In the genomic region with DNA sequence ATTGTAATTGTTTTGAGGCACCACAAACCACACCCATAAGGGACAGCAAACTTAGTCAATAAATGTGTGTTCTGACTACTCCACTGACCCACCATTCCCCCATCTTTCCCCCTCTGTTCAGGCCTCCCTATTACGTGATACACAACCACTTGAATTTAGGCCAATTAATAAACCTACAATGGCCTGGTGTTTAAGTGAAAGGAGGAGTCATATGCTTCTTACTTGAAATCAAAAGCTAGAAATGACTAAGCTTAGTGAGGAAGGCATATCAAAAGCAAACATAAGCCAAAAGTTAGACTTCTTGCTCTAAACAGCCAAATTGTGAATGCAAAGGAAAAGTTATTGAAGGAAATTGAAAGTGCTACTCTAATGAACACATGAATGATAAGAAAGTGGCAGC, we compare ENCODE assay signal across 31 cellular contexts. TPM values are rescaled to one million over a fixed set of nuclear protein-coding genes. Genes with fewer than 3 reads are reported as not detected.
DNase-seq lines count a peak whose midpoint lies in the region; ATAC-seq, FAIRE-seq and TF ChIP-seq lines count a peak whose summit lies in the region.
"Had no signal": no experiment of that assay in that cellular context is flagged by ENCODE, and none has a peak within 500 bp of the region (broad histone marks: within the 10 kb centered on the region; RNA-seq: fewer than 3 reads in every experiment).

No MANE protein-coding gene starts in this region.

- WGBS in K562 (ENCODE audit: insufficient coverage, low coverage, missing lambda C conversion rate), result 100% methylated on average over 1 of the region's 1 CpG
- WGBS in H9 (ENCODE audit: extremely low coverage, insufficient read length, low lambda C conversion rate), result no CpG with 5 or more reads among the region's 1 CpG

- BruUV-seq in K562 (replicated peaks; lab: Mats Ljungman, UMichigan), result TSS peak; percentile 2

- H3K9ac ChIP-seq in K562 (ENCODE audit: insufficient read depth in 1 of 2, low read depth in 2 of 2, low read length in 2 of 2) (no peak overlapping the region), H9 (ENCODE audit: extremely low read depth, insufficient read length, low read length) (no peak overlapping the region)

- TF ChIP-seq CTCF in natural killer cell (IDR thresholded peaks at IDR 0.05) (no peak), K562 (IDR thresholded peaks at IDR 0.05 in 2 of 3, conservative IDR thresholded peaks at IDR 0.05 in 1 of 3; ENCODE audit: insufficient read depth in 2 of 3, low read depth in 1 of 3, low read length in 3 of 3) (no peak), H9 (conservative IDR thresholded peaks at IDR 0.05) (no peak)

- peak; percentile 96 for ATAC-seq in activated CD4-positive, alpha-beta T cell treated with anti-CD3 and anti-CD28 coated beads for 36 hours
- peak; percentile 65 to 82 for ATAC-seq in natural killer cell treated with Interleukin-12 subunit alpha and Interleukin-12 subunit beta and Interleukin-15 and Interleukin-18, amount 100 ng/mL, for 72 hours
- ATAC-seq in natural killer cell (no peak), K562 (no peak), HG03108 (IDR thresholded peaks at IDR 0.05; ENCODE audit: unreplicated experiment) (no peak)
- no peak for ATAC-seq in stimulated activated memory B cell treated with anti-CD40 and anti-IgM and Interleukin-4, amounts not matched to agents 10 μg/mL and 1 μg/mL and 100 μg/mL, for 72 hours
- ATAC-seq: CD8-positive, alpha-beta T cell; left colon; sciatic nerve had no signal

- no peaks in the 10 kb centered on the region for H3K4me1 ChIP-seq in K562 (replicated peaks in 1 of 2; ENCODE audit: control insufficient read depth in 2 of 2, insufficient read depth in 2 of 2, low read length in 2 of 2)
- H3K4me1 ChIP-seq in H9 (ENCODE audit: insufficient read depth, low read length), result no peaks in the 10 kb centered on the region

- H3K9me3 Mint-ChIP-seq in activated CD4-positive, alpha-beta T cell treated with anti-CD3 and anti-CD28 coated beads for 36 hours (ENCODE audit: low read depth), result peaks cover 24% of the 10 kb centered on the region
- H3K9me3 Mint-ChIP-seq in natural killer cell treated with Interleukin-12 subunit alpha and Interleukin-12 subunit beta and Interleukin-15 and Interleukin-18, amount 100 ng/mL, for 72 hours, result peaks cover 7% of the 10 kb centered on the region
- H3K9me3 Mint-ChIP-seq in natural killer cell, result peaks cover 7 to 15% of the 10 kb centered on the region in 2 donors
- H3K9me3 Mint-ChIP-seq in stimulated activated memory B cell treated with anti-CD40 and anti-IgM and Interleukin-4, amounts not matched to agents 10 μg/mL and 1 μg/mL and 100 μg/mL, for 72 hours, result peaks cover 14% of the 10 kb centered on the region
- peaks cover 26 to 36% of the 10 kb centered on the region in 2 experiments for H3K9me3 Mint-ChIP-seq in H9

- no peak for FAIRE-seq in K562 (lab: Jason Lieb, UNC)

- no peaks in the 10 kb centered on the region for H3K9me1 ChIP-seq in K562 (ENCODE audit: control insufficient read depth, insufficient read depth, low read length)

- no peak overlapping the region for H4K91ac ChIP-seq in H9 (ENCODE audit: insufficient read length, low read depth, low read length)

- peaks cover 21% of the 10 kb centered on the region for H3K9me3 ChIP-seq in K562 (replicated peaks; ENCODE audit: control insufficient read depth, insufficient read depth, low read depth, low read length)
- peaks cover 17% of the 10 kb centered on the region for H3K9me3 ChIP-seq in H9 (ENCODE audit: control insufficient read depth, low read depth, low read length)

- no peak overlapping the region for H3T11ph ChIP-seq in H9 (ENCODE audit: low read length)

- H2BK120ac ChIP-seq in H9 (ENCODE audit: low read depth, low read length, poor library complexity, severe bottlenecking), result no peak overlapping the region

- in situ Hi-C loops in K562 (cut with MboI), result no loop called here

- CTCF ChIA-PET in activated CD4-positive, alpha-beta T cell treated with anti-CD3 and anti-CD28 coated beads for 36 hours (lab: Charles Lee), result interaction anchor here (1.0 to 1.2 kb wide), 3 partner anchors 12 to 40 kb away, joined by 3 to 6 read pairs (median 4); partner anchors contain the start of genes ZBTB34 and ZBTB43
- CTCF ChIA-PET in K562 (lab: Yijun Ruan, JAX; ENCODE audit: low intra/inter-chr PET ratio), result interaction anchor here (0.7 kb wide), 1 partner anchor 116 kb away, joined by 3 read pairs; no protein-coding TSS in a partner anchor

- no peak for TF ChIP-seq EP300 in K562 (IDR thresholded peaks at IDR 0.05; ENCODE audit: low read length)

- POLR2A ChIA-PET in activated CD4-positive, alpha-beta T cell treated with anti-CD3 and anti-CD28 coated beads for 36 hours (lab: Charles Lee), result interaction anchor here (0.7 kb wide), 1 partner anchor 1578 kb away, joined by 3 read pairs; the partner anchor contains the start of gene HSPA5
- POLR2A ChIA-PET in K562 (lab: Yijun Ruan, JAX), result no interaction called here

- no peaks in the 10 kb centered on the region for H3K27me3 Mint-ChIP-seq in activated CD4-positive, alpha-beta T cell treated with anti-CD3 and anti-CD28 coated beads for 36 hours
- no peaks in the 10 kb centered on the region for H3K27me3 Mint-ChIP-seq in natural killer cell treated with Interleukin-12 subunit alpha and Interleukin-12 subunit beta and Interleukin-15 and Interleukin-18, amount 100 ng/mL, for 72 hours
- H3K27me3 Mint-ChIP-seq in natural killer cell (ENCODE audit: low read depth in 2 of 2) (no peaks in the 10 kb centered on the region), H9 (ENCODE audit: low read depth) (peaks cover 1% of the 10 kb centered on the region; the same call in 1 of the 2 replicates)
- no peaks in the 10 kb centered on the region for H3K27me3 Mint-ChIP-seq in stimulated activated memory B cell treated with anti-CD40 and anti-IgM and Interleukin-4, amounts not matched to agents 10 μg/mL and 1 μg/mL and 100 μg/mL, for 72 hours
- H3K27me3 Mint-ChIP-seq: brain, memory B cell had no signal

- no peak overlapping the region for H3K23ac ChIP-seq in H9 (ENCODE audit: insufficient read length, low read depth, low read length)

- no peak overlapping the region for H3K4me3 Mint-ChIP-seq in activated CD4-positive, alpha-beta T cell treated with anti-CD3 and anti-CD28 coated beads for 36 hours
- H3K4me3 Mint-ChIP-seq in natural killer cell treated with Interleukin-12 subunit alpha and Interleukin-12 subunit beta and Interleukin-15 and Interleukin-18, amount 100 ng/mL, for 72 hours, result peak overlapping the region; percentile 29
- no peak overlapping the region for H3K4me3 Mint-ChIP-seq in natural killer cell
- H3K4me3 Mint-ChIP-seq in stimulated activated memory B cell treated with anti-CD40 and anti-IgM and Interleukin-4, amounts not matched to agents 10 μg/mL and 1 μg/mL and 100 μg/mL, for 72 hours, result no peak overlapping the region
- no peak overlapping the region for H3K4me3 Mint-ChIP-seq in H9
- H3K4me3 Mint-ChIP-seq: brain; CD8-positive, alpha-beta T cell; immature natural killer cell; memory B cell had no signal

- no peak overlapping the region for H4K8ac ChIP-seq in H9 (replicated peaks; ENCODE audit: insufficient read length, low read depth, low read length)

- H3K23me2 ChIP-seq in H9 (ENCODE audit: insufficient read length, low read depth, low read length, poor library complexity, severe bottlenecking), result no peaks in the 10 kb centered on the region

- no peak overlapping the region for H2BK12ac ChIP-seq in H9 (ENCODE audit: insufficient read length, low read depth, low read length)

- H3K4me2 ChIP-seq in K562 (ENCODE audit: insufficient read depth, low read length) (no peak overlapping the region), H9 (ENCODE audit: insufficient read depth, insufficient read length, low read length) (no peak overlapping the region)
- H3K4me2 ChIP-seq: PC-9 had no signal

- no peak overlapping the region for H2BK5ac ChIP-seq in H9 (ENCODE audit: insufficient read length, low read length)

- peaks cover 51% of the 10 kb centered on the region for H3K36me3 ChIP-seq in K562 (ENCODE audit: control insufficient read depth, insufficient read depth, low read length)

- H3K27ac ChIP-seq in K562 (ENCODE audit: extremely low read depth, low read depth, low read length) (no peak overlapping the region), H9 (ENCODE audit: insufficient read length, low read depth, low read length) (no peak overlapping the region)
- H3K27ac ChIP-seq: PC-9, WERI-Rb-1 had no signal

- H3K56ac ChIP-seq in H9 (ENCODE audit: insufficient read length, low read depth, low read length), result no peak overlapping the region

- H3K27ac Mint-ChIP-seq in activated CD4-positive, alpha-beta T cell treated with anti-CD3 and anti-CD28 coated beads for 36 hours, result peak overlapping the region; percentile 86
- peak overlapping the region; percentile 10 to 12 for H3K27ac Mint-ChIP-seq in natural killer cell treated with Interleukin-12 subunit alpha and Interleukin-12 subunit beta and Interleukin-15 and Interleukin-18, amount 100 ng/mL, for 72 hours
- no peak overlapping the region for H3K27ac Mint-ChIP-seq in natural killer cell
- H3K27ac Mint-ChIP-seq in stimulated activated memory B cell treated with anti-CD40 and anti-IgM and Interleukin-4, amounts not matched to agents 10 μg/mL and 1 μg/mL and 100 μg/mL, for 72 hours, result no peak overlapping the region
- H3K27ac Mint-ChIP-seq in H9, result no peak overlapping the region
- H3K27ac Mint-ChIP-seq: brain; CD8-positive, alpha-beta T cell; memory B cell had no signal

- intact Hi-C loops in activated CD4-positive, alpha-beta T cell treated with anti-CD3 and anti-CD28 coated beads for 36 hours (cut with DNase I, micrococcal nuclease), result loop anchor here in 1 of 2 experiments (1.0 kb wide), 1 partner anchor 14 kb away; the partner anchor contains the start of gene ZBTB43
- intact Hi-C loops in natural killer cell (cut with micrococcal nuclease), result no loop called here
- intact Hi-C loops in K562 (cut with micrococcal nuclease), result no loop called here

- no peaks in the 10 kb centered on the region for H3K27me3 ChIP-seq in K562 (ENCODE audit: control insufficient read depth in 2 of 2, insufficient read depth in 2 of 2, low read length in 2 of 2)
- no peaks in the 10 kb centered on the region for H3K27me3 ChIP-seq in H9 (ENCODE audit: insufficient read depth, low read length)

- peaks cover 5% of the 10 kb centered on the region for H3K79me1 ChIP-seq in H9 (ENCODE audit: insufficient read depth, low read depth, low read length, poor library complexity, severe bottlenecking)

- no peak overlapping the region for H4K5ac ChIP-seq in H9 (ENCODE audit: insufficient read length, low read depth, low read length)

- H3K14ac ChIP-seq in H9 (ENCODE audit: insufficient read depth, low read length), result no peak overlapping the region

- peaks cover 55% of the 10 kb centered on the region for H3K79me2 ChIP-seq in K562 (ENCODE audit: control insufficient read depth, insufficient read depth, low read length)
- peaks cover 5% of the 10 kb centered on the region; the same call in 1 of the 2 replicates for H3K79me2 ChIP-seq in H9 (ENCODE audit: insufficient read depth, low read length)

- H3K18ac ChIP-seq in H9 (ENCODE audit: insufficient read length, low read depth, low read length), result no peak overlapping the region

- H2AFZ ChIP-seq in K562 (ENCODE audit: low read depth, low read length) (no peak overlapping the region), H9 (ENCODE audit: low read length) (no peak overlapping the region)
- H2AFZ ChIP-seq: PC-9 had no signal

- no peaks in the 10 kb centered on the region for H4K20me1 ChIP-seq in K562 (replicated peaks; ENCODE audit: control insufficient read depth, insufficient read depth, low read length)
- H4K20me1 ChIP-seq in H9 (ENCODE audit: control insufficient read depth, insufficient read depth, insufficient read length), result no peaks in the 10 kb centered on the region

- no peak overlapping the region for H2BK20ac ChIP-seq in H9 (ENCODE audit: low read depth, low read length, poor library complexity, severe bottlenecking)

- no peak overlapping the region for H3K4me3 ChIP-seq in K562
- H3K4me3 ChIP-seq: HAP-1, PC-9 had no signal

- peaks cover 29% of the 10 kb centered on the region for H3K4me1 Mint-ChIP-seq in activated CD4-positive, alpha-beta T cell treated with anti-CD3 and anti-CD28 coated beads for 36 hours
- H3K4me1 Mint-ChIP-seq in natural killer cell treated with Interleukin-12 subunit alpha and Interleukin-12 subunit beta and Interleukin-15 and Interleukin-18, amount 100 ng/mL, for 72 hours (ENCODE audit: low read depth in 2 of 2), result peaks cover 25 to 37% of the 10 kb centered on the region in 2 donors
- H3K4me1 Mint-ChIP-seq in natural killer cell (peaks cover 28 to 30% of the 10 kb centered on the region in 2 donors), H9 (peaks cover 3 to 4% of the 10 kb centered on the region in 2 experiments; a peak in 2 of 4 replicates)
- H3K4me1 Mint-ChIP-seq in stimulated activated memory B cell treated with anti-CD40 and anti-IgM and Interleukin-4, amounts not matched to agents 10 μg/mL and 1 μg/mL and 100 μg/mL, for 72 hours, result peaks cover 8% of the 10 kb centered on the region

- H3K4ac ChIP-seq in H9 (ENCODE audit: low read depth, low read length), result no peak overlapping the region

- TF ChIP-seq RAD21 in K562 (CRISPR knock-in tag; conservative IDR thresholded peaks at IDR 0.05 in 1 of 2, IDR thresholded peaks at IDR 0.05 in 1 of 2), result no peak

- H3K36me3 Mint-ChIP-seq in activated CD4-positive, alpha-beta T cell treated with anti-CD3 and anti-CD28 coated beads for 36 hours (ENCODE audit: low read depth), result peaks cover 68% of the 10 kb centered on the region
- H3K36me3 Mint-ChIP-seq in natural killer cell treated with Interleukin-12 subunit alpha and Interleukin-12 subunit beta and Interleukin-15 and Interleukin-18, amount 100 ng/mL, for 72 hours, result peaks cover 48% of the 10 kb centered on the region
- H3K36me3 Mint-ChIP-seq in natural killer cell (peaks cover 31% of the 10 kb centered on the region), H9 (ENCODE audit: insufficient read depth in 1 of 3, low read depth in 3 of 3) (peaks cover 46 to 59% (median 48%) of the 10 kb centered on the region in 3 experiments)
- H3K36me3 Mint-ChIP-seq in stimulated activated memory B cell treated with anti-CD40 and anti-IgM and Interleukin-4, amounts not matched to agents 10 μg/mL and 1 μg/mL and 100 μg/mL, for 72 hours, result peaks cover 73% of the 10 kb centered on the region

- no peak overlapping the region for H2BK15ac ChIP-seq in H9 (ENCODE audit: low read depth, low read length)

- no peak overlapping the region for H2AK5ac ChIP-seq in H9 (ENCODE audit: insufficient read length, low read length)

- no peak for TF ChIP-seq POLR2A in K562 (conservative IDR thresholded peaks at IDR 0.05)

- DNase-seq in activated CD4-positive, alpha-beta T cell treated with anti-CD3 and anti-CD28 coated beads for 36 hours, result no peak
- DNase-seq in activated CD4-positive, alpha-beta T cell treated with anti-CD3 and anti-CD28 coated beads for 48 hours, result no peak
- DNase-seq in natural killer cell treated with Interleukin-12 subunit alpha and Interleukin-12 subunit beta and Interleukin-15 and Interleukin-18, amount 100 ng/mL, for 72 hours (ENCODE audit: low spot score), result no peak
- DNase-seq in natural killer cell (no peak), K562 (ENCODE audit: extremely low read depth in 1 of 4, low spot score in 3 of 4) (no peak), H9 (no peak)
- DNase-seq: 8988T; activated CD8-positive, alpha-beta memory T cell treated with anti-CD3 and anti-CD28 coated beads for 24 hours; CD8-positive, alpha-beta T cell; cerebellar nuclear complex; DMS 273 treated with DMSO at 0.1 percent for 48 hours; EL; hypothalamus; immature natural killer cell; IMR-90; left colon; NCI-H1694; NCI-H524 treated with DMSO at 0.1 percent for 48 hours; NK-92 treated with Interleukin-12 subunit alpha and Interleukin-12 subunit beta, amount 100 ng/mL, for 24 hours; PC-9; SHP77; stimulated activated CD4-positive, alpha-beta T cell treated with anti-CD3 and anti-CD28 coated beads, Interleukin-12 subunit alpha, Interleukin-12 subunit beta, amount 100 ng/mL, for 4 hours; stimulated activated CD4-positive, alpha-beta T cell treated with anti-CD3 and anti-CD28 coated beads, Interleukin-4, amount 100 ng/mL, for 1 hour; T-helper 9 cell; WERI-Rb-1 had no signal

RNA-seq across cellular contexts. Expression of gene ZBTB43, which starts 14.6 kb away (rescaled TPM):
- total RNA-seq in activated CD4-positive, alpha-beta T cell treated with anti-CD3 and anti-CD28 coated beads for 36 hours, result 10 to 100 TPM; 19.3 to 23.0 TPM
- 10 to 100 TPM; 25.0 to 42.1 TPM for total RNA-seq in natural killer cell treated with Interleukin-12 subunit alpha and Interleukin-12 subunit beta and Interleukin-15 and Interleukin-18, amount 100 ng/mL, for 72 hours
- total RNA-seq in natural killer cell, result 10 to 100 TPM; 42.1 to 61.0 (median 57.2) TPM
- 11.0 and 26.1 TPM in 2 replicates for total RNA-seq in K562 (2011; cell fraction: chromatin; rRNA removed; ENCODE audit: low replicate concordance)
- 8.8 and 20.3 TPM in 2 replicates for total RNA-seq in K562 (2011; cell fraction: nucleolus; rRNA removed)
- total RNA-seq in K562 (2011; cell fraction: nucleoplasm; rRNA removed), result 14.2 and 18.7 TPM in 2 replicates
- 6.0 and 6.9 TPM in 2 replicates for total RNA-seq in K562 (2014; rRNA removed)
- total RNA-seq in K562 (2014; rRNA removed; fragmentation: Illumina TruSeq; extraction: Trizol), result 9.1 and 10.3 TPM in 2 replicates
- 9.5 and 13.3 TPM in 2 replicates for total RNA-seq in K562 (2015; rRNA removed; fragmentation: Illumina TruSeq; extraction: Trizol)
- 8.7 and 15.0 TPM in 2 replicates for total RNA-seq in K562 (2021)
- polyA plus RNA-seq in K562 (2011; rRNA removed), result 11.9 and 13.8 TPM in 2 replicates
- 4.4 and 6.5 TPM in 2 replicates for polyA plus RNA-seq in K562 (2011; cell fraction: cytosol; rRNA removed)
- polyA plus RNA-seq in K562 (2011; cell fraction: nucleus; rRNA removed), result 5.8 and 10.6 TPM in 2 replicates
- 4.8 TPM in 2 replicates for polyA plus RNA-seq in K562 (2012)
- polyA plus RNA-seq in K562 (2014; fragmentation: Illumina TruSeq; extraction: Trizol), result 8.2 and 17.2 TPM in 2 replicates
- 1 to 10 TPM; 3.9 to 5.5 TPM for polyA plus RNA-seq in K562 (2014; fragmentation: Nextera tagmentation; extraction: Ambion mirVana)
- polyA plus RNA-seq in K562 (2014; rRNA removed), result 6.6 and 7.1 TPM in 2 replicates
- 10.3 and 10.4 TPM in 2 replicates for polyA minus RNA-seq in K562 (2011; rRNA and poly(A)+ RNA removed)
- polyA minus RNA-seq in K562 (2011; cell fraction: cytosol; rRNA and poly(A)+ RNA removed), result 7.1 and 7.2 TPM in 2 replicates
- polyA minus RNA-seq in K562 (2011; cell fraction: nucleus; rRNA and poly(A)+ RNA removed), result 9.7 and 11.2 TPM in 2 replicates
- 15.7 and 21.9 TPM in 2 replicates for total RNA-seq in H9 (2021)

RNA-seq across cellular contexts. Expression of gene ZBTB34, which starts 41.0 kb away (rescaled TPM):
- 1 to 10 TPM; 4.2 to 5.0 TPM for total RNA-seq in activated CD4-positive, alpha-beta T cell treated with anti-CD3 and anti-CD28 coated beads for 36 hours
- 10 to 100 TPM in 1 of 2 donors, 1 to 10 TPM in 1; 7.6 to 11.9 TPM for total RNA-seq in natural killer cell treated with Interleukin-12 subunit alpha and Interleukin-12 subunit beta and Interleukin-15 and Interleukin-18, amount 100 ng/mL, for 72 hours
- total RNA-seq in natural killer cell, result 10 to 100 TPM in 2 of 3 donors, 1 to 10 TPM in 1; 8.9 to 13.9 (median 12.0) TPM
- 15.0 and 20.0 TPM in 2 replicates for total RNA-seq in K562 (2011; cell fraction: chromatin; rRNA removed; ENCODE audit: low replicate concordance)
- 10.5 and 11.4 TPM in 2 replicates for total RNA-seq in K562 (2011; cell fraction: nucleolus; rRNA removed)
- total RNA-seq in K562 (2011; cell fraction: nucleoplasm; rRNA removed), result 16.6 and 22.8 TPM in 2 replicates
- 7.8 and 8.4 TPM in 2 replicates for total RNA-seq in K562 (2014; rRNA removed)
- 11.3 and 12.4 TPM in 2 replicates for total RNA-seq in K562 (2014; rRNA removed; fragmentation: Illumina TruSeq; extraction: Trizol)
- 10.6 and 11.2 TPM in 2 replicates for total RNA-seq in K562 (2015; rRNA removed; fragmentation: Illumina TruSeq; extraction: Trizol)
- 13.4 and 14.6 TPM in 2 replicates for total RNA-seq in K562 (2021)
- polyA plus RNA-seq in K562 (2011; rRNA removed), result 15.6 and 15.7 TPM in 2 replicates
- polyA plus RNA-seq in K562 (2011; cell fraction: cytosol; rRNA removed), result 6.9 and 11.1 TPM in 2 replicates
- 10.0 and 12.7 TPM in 2 replicates for polyA plus RNA-seq in K562 (2011; cell fraction: nucleus; rRNA removed)
- 5.3 and 6.1 TPM in 2 replicates for polyA plus RNA-seq in K562 (2012)
- polyA plus RNA-seq in K562 (2014; fragmentation: Illumina TruSeq; extraction: Trizol), result 9.7 and 9.8 TPM in 2 replicates
- polyA plus RNA-seq in K562 (2014; fragmentation: Nextera tagmentation; extraction: Ambion mirVana), result 1 to 10 TPM; 2.7 to 6.3 TPM
- polyA plus RNA-seq in K562 (2014; rRNA removed), result 8.2 and 9.4 TPM in 2 replicates
- polyA minus RNA-seq in K562 (2011; rRNA and poly(A)+ RNA removed), result 30.8 and 33.6 TPM in 2 replicates
- polyA minus RNA-seq in K562 (2011; cell fraction: cytosol; rRNA and poly(A)+ RNA removed), result 13.4 and 15.4 TPM in 2 replicates
- 5.9 and 12.0 TPM in 2 replicates for polyA minus RNA-seq in K562 (2011; cell fraction: nucleus; rRNA and poly(A)+ RNA removed)
- total RNA-seq in H9 (2021), result 15.6 and 15.8 TPM in 2 replicates

Comparison
In these comparisons a context has a peak if more than half of its experiments do, and no peak if none do; other contexts are left out.
1. ATAC-seq: peak in activated CD4-positive, alpha-beta T cell treated with anti-CD3 and anti-CD28 coated beads for 36 hours (single experiment) and natural killer cell treated with Interleukin-12 subunit alpha and Interleukin-12 subunit beta and Interleukin-15 and Interleukin-18, amount 100 ng/mL, for 72 hours (2 of 2); none in natural killer cell (0 of 3), K562 (single experiment), stimulated activated memory B cell treated with anti-CD40 and anti-IgM and Interleukin-4, amounts not matched to agents 10 μg/mL and 1 μg/mL and 100 μg/mL, for 72 hours (single experiment) and HG03108 (single experiment).
2. H3K27ac Mint-ChIP-seq: peak in activated CD4-positive, alpha-beta T cell treated with anti-CD3 and anti-CD28 coated beads for 36 hours (single experiment) and natural killer cell treated with Interleukin-12 subunit alpha and Interleukin-12 subunit beta and Interleukin-15 and Interleukin-18, amount 100 ng/mL, for 72 hours (2 of 2); none in natural killer cell (0 of 2), stimulated activated memory B cell treated with anti-CD40 and anti-IgM and Interleukin-4, amounts not matched to agents 10 μg/mL and 1 μg/mL and 100 μg/mL, for 72 hours (single experiment) and H9 (0 of 3).